In genomic region chr12:89566615-89567014, GRCh38 we compare ENCODE assay signal across 1 cellular context.
TF ChIP-seq lines count a peak whose summit lies in the region.

No MANE protein-coding gene starts in this region.

TF ChIP-seq in endothelial cell of umbilical vein, 7 proteins besides CTCF, POLR2A, EP300 and RAD21:
- TF ChIP-seq MAX (IDR thresholded peaks at IDR 0.05; ENCODE audit: insufficient read depth, insufficient read length) (no peak), FOS (IDR thresholded peaks at IDR 0.05; ENCODE audit: borderline replicate concordance, insufficient read depth, low read length) (no peak), MYC (IDR thresholded peaks at IDR 0.05; ENCODE audit: low read depth, low read length) (no peak), JUN (IDR thresholded peaks at IDR 0.05; ENCODE audit: borderline replicate concordance, insufficient read depth, insufficient read length, low read depth) (no peak), EZH2 (IDR thresholded peaks at IDR 0.05; ENCODE audit: borderline replicate concordance, low read depth, low read length, severe bottlenecking) (no peak), GATA2 (IDR thresholded peaks at IDR 0.05; ENCODE audit: insufficient read depth, insufficient read length, low read depth, low read length) (no peak)
